Comparison of ENCODE assay signal across 11 cellular contexts in genomic region chr4:104901438-104901837, GRCh38.
DNase-seq lines count a peak whose midpoint lies in the region; ATAC-seq, FAIRE-seq and TF ChIP-seq lines count a peak whose summit lies in the region.
"Had no signal": no experiment of that assay in that cellular context is flagged by ENCODE, and none has a peak within 500 bp of the region (broad histone marks: within the 10 kb centered on the region; RNA-seq: fewer than 3 reads in every experiment).

No MANE protein-coding gene starts in this region.

- no peak overlapping the region for H3K4ac ChIP-seq in mesenchymal stem cell (ENCODE audit: low read depth in 1 of 2, low read length in 2 of 2)

- no peak overlapping the region for H2BK15ac ChIP-seq in mesenchymal stem cell (ENCODE audit: low read depth, poor library complexity, severe bottlenecking)

- H3K18ac ChIP-seq in mesenchymal stem cell (ENCODE audit: low read depth in 1 of 2, low read length in 2 of 2) = no peak overlapping the region

- H4K8ac ChIP-seq in mesenchymal stem cell (ENCODE audit: low read length) = no peak overlapping the region

- no peak overlapping the region for H4K91ac ChIP-seq in mesenchymal stem cell (ENCODE audit: low read length)

- 38% methylated on average over 3 of the region's 3 CpGs for WGBS in mesenchymal stem cell

- DNase-seq in amygdala (lab: John Stamatoyannopoulos, UW) (peak in 45 of 56 donors; percentile 1 to 77 (median 26)), iPS-NIHi7 (ENCODE audit: extremely low spot score) (peak; percentile 22), D721Med (ENCODE audit: insufficient read length, low spot score) (no peak), mesenchymal stem cell (no peak)
- DNase-seq: aorta; nephron progenitor cell; stimulated activated CD4-positive, alpha-beta T cell treated with anti-CD3 and anti-CD28 coated beads, Interleukin-4, amount 100 ng/mL, for 1 hour had no signal

- no peak overlapping the region for H3K23ac ChIP-seq in mesenchymal stem cell (ENCODE audit: low read length in 2 of 2)

- ATAC-seq in GM19467 (IDR thresholded peaks at IDR 0.05; ENCODE audit: unreplicated experiment) (no peak), GM18858 (IDR thresholded peaks at IDR 0.05; ENCODE audit: unreplicated experiment) (no peak)

- no peak overlapping the region for H2BK120ac ChIP-seq in mesenchymal stem cell (ENCODE audit: low read depth, low read length)

- H3K14ac ChIP-seq in mesenchymal stem cell (ENCODE audit: low read length in 2 of 2) = no peak overlapping the region

- no peak for TF ChIP-seq EP300 in Ishikawa (IDR thresholded peaks at IDR 0.05; ENCODE audit: borderline replicate concordance)

- H3K9me3 ChIP-seq in mesenchymal stem cell (ENCODE audit: control insufficient read depth, low read length) = no peaks in the 10 kb centered on the region

- H2BK12ac ChIP-seq in mesenchymal stem cell (ENCODE audit: low read length in 2 of 2) = no peak overlapping the region

- no peaks in the 10 kb centered on the region for H3K27me3 ChIP-seq in mesenchymal stem cell (ENCODE audit: control insufficient read depth in 1 of 2, insufficient read depth in 1 of 2, low read length in 2 of 2)

- no peak overlapping the region for H2AFZ ChIP-seq in mesenchymal stem cell (ENCODE audit: low read depth, low read length)

- H3K4me1 ChIP-seq in mesenchymal stem cell (ENCODE audit: control insufficient read depth, insufficient read depth, low read depth, low read length) = no peaks in the 10 kb centered on the region

- no peaks in the 10 kb centered on the region for H3K79me1 ChIP-seq in mesenchymal stem cell (replicated peaks; ENCODE audit: low read length, poor library complexity, severe bottlenecking)

- no peak overlapping the region for H2BK5ac ChIP-seq in mesenchymal stem cell (ENCODE audit: low read depth, low read length, poor library complexity, severe bottlenecking)

- TF ChIP-seq CTCF in C4-2B (conservative IDR thresholded peaks at IDR 0.05) = peak; percentile 11; the same call in 1 of the 2 replicates
- no peak for TF ChIP-seq CTCF in D721Med (IDR thresholded peaks at IDR 0.05; ENCODE audit: insufficient read depth, missing control alignments)

- H3K9ac ChIP-seq in mesenchymal stem cell (ENCODE audit: low read length) = no peak overlapping the region

- no peak for FAIRE-seq in D721Med (lab: Jason Lieb, UNC)

- TF ChIP-seq RAD21 in Ishikawa (IDR thresholded peaks at IDR 0.05; ENCODE audit: low read depth) = 0 out of 2 replicates have a peak, but pooled peaks have one; percentile 17

- H2AK5ac ChIP-seq in mesenchymal stem cell (ENCODE audit: low read length, severe bottlenecking) = no peak overlapping the region

- H3K36me3 ChIP-seq in mesenchymal stem cell (ENCODE audit: control insufficient read depth in 1 of 2, insufficient read depth in 2 of 2, low read depth in 1 of 2, low read length in 2 of 2) = no peaks in the 10 kb centered on the region

- no peak overlapping the region for H3K4me2 ChIP-seq in mesenchymal stem cell (ENCODE audit: low read length, poor library complexity, severe bottlenecking)

- H3K4me3 ChIP-seq in mesenchymal stem cell (ENCODE audit: insufficient read depth in 1 of 2, low read depth in 1 of 2, low read length in 2 of 2) = no peak overlapping the region

- H3K27ac ChIP-seq in C4-2B = no peak overlapping the region
- no peak overlapping the region for H3K27ac ChIP-seq in mesenchymal stem cell (ENCODE audit: low read length, poor library complexity, severe bottlenecking)

TF ChIP-seq in Ishikawa, 13 proteins besides CTCF, POLR2A, EP300 and RAD21:
- TF ChIP-seq, protein P1, sequence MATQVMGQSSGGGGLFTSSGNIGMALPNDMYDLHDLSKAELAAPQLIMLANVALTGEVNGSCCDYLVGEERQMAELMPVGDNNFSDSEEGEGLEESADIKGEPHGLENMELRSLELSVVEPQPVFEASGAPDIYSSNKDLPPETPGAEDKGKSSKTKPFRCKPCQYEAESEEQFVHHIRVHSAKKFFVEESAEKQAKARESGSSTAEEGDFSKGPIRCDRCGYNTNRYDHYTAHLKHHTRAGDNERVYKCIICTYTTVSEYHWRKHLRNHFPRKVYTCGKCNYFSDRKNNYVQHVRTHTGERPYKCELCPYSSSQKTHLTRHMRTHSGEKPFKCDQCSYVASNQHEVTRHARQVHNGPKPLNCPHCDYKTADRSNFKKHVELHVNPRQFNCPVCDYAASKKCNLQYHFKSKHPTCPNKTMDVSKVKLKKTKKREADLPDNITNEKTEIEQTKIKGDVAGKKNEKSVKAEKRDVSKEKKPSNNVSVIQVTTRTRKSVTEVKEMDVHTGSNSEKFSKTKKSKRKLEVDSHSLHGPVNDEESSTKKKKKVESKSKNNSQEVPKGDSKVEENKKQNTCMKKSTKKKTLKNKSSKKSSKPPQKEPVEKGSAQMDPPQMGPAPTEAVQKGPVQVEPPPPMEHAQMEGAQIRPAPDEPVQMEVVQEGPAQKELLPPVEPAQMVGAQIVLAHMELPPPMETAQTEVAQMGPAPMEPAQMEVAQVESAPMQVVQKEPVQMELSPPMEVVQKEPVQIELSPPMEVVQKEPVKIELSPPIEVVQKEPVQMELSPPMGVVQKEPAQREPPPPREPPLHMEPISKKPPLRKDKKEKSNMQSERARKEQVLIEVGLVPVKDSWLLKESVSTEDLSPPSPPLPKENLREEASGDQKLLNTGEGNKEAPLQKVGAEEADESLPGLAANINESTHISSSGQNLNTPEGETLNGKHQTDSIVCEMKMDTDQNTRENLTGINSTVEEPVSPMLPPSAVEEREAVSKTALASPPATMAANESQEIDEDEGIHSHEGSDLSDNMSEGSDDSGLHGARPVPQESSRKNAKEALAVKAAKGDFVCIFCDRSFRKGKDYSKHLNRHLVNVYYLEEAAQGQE (IDR thresholded peaks at IDR 0.05; ENCODE audit: low read depth) = no peak
- TF ChIP-seq YY1 (IDR thresholded peaks at IDR 0.05; ENCODE audit: low read depth) (no peak), CEBPB (IDR thresholded peaks at IDR 0.05) (no peak), TAF1 (IDR thresholded peaks at IDR 0.05; ENCODE audit: low read depth) (no peak), TCF12 (IDR thresholded peaks at IDR 0.05; ENCODE audit: low read depth) (no peak), CREB1 (IDR thresholded peaks at IDR 0.05; ENCODE audit: low read depth) (no peak), ZBTB7A (IDR thresholded peaks at IDR 0.05; ENCODE audit: low read depth) (no peak), NFIC (IDR thresholded peaks at IDR 0.05) (no peak), TEAD4 (IDR thresholded peaks at IDR 0.05) (no peak)
- TF ChIP-seq, protein P2, sequence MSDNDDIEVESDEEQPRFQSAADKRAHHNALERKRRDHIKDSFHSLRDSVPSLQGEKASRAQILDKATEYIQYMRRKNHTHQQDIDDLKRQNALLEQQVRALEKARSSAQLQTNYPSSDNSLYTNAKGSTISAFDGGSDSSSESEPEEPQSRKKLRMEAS (IDR thresholded peaks at IDR 0.05) = no peak
- TF ChIP-seq, protein P3, sequence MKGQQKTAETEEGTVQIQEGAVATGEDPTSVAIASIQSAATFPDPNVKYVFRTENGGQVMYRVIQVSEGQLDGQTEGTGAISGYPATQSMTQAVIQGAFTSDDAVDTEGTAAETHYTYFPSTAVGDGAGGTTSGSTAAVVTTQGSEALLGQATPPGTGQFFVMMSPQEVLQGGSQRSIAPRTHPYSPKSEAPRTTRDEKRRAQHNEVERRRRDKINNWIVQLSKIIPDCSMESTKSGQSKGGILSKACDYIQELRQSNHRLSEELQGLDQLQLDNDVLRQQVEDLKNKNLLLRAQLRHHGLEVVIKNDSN (IDR thresholded peaks at IDR 0.05) = no peak

Comparison
In these comparisons a context has a peak if more than half of its experiments do, and no peak if none do; other contexts are left out.
1. DNase-seq: peak in amygdala (45 of 56) and iPS-NIHi7 (single experiment); none in D721Med (single experiment) and mesenchymal stem cell (single experiment).